In genomic region chr5:10649518-10650410, GRCh38 we compare ENCODE assay signal across 2 cellular contexts.
A peak's percentile ranks its signal among the peaks of the same experiment; 100 is the strongest.
TF ChIP-seq lines count a peak whose summit lies in the region.

No MANE protein-coding gene starts in this region.

TF ChIP-seq in HCT116, 20 proteins besides CTCF, POLR2A, EP300 and RAD21:
- TF ChIP-seq REST (IDR thresholded peaks at IDR 0.05; ENCODE audit: low read depth) (peak; percentile 40), ZFX (IDR thresholded peaks at IDR 0.05) (no peak)

TF ChIP-seq in HepG2, 621 proteins besides CTCF, POLR2A, EP300 and RAD21 (continued from another document):
- TF ChIP-seq REST (IDR thresholded peaks at IDR 0.05; ENCODE audit: borderline replicate concordance in 1 of 2, low read depth in 1 of 2, low read length in 2 of 2) (peak; percentile 62 to 86), ZNF710 (CRISPR knock-in tag; IDR thresholded peaks at IDR 0.05; ENCODE audit: borderline replicate concordance) (no peak), MIER2 (CRISPR knock-in tag; IDR thresholded peaks at IDR 0.05) (peak; percentile 25; the same call in 1 of the 2 replicates)
